In genomic region chr7:23298141-23298851, GRCh38 we compare ENCODE assay signal across 8 cellular contexts. TPM values are rescaled to one million over a fixed set of nuclear protein-coding genes. Genes with fewer than 3 reads are reported as not detected.
A peak's percentile ranks its signal among the peaks of the same experiment; 100 is the strongest.
DNase-seq lines count a peak whose midpoint lies in the region; TF ChIP-seq lines count a peak whose summit lies in the region.

No MANE protein-coding gene starts in this region.

- peaks cover 6% of the 10 kb centered on the region for H3K27me3 ChIP-seq in left ventricle myocardium inferior (ENCODE audit: low read depth)
- no peaks in the 10 kb centered on the region for H3K27me3 ChIP-seq in skeletal muscle tissue (ENCODE audit: control insufficient read depth in 3 of 3, insufficient read depth in 3 of 3, low read length in 3 of 3)

- H3K27ac ChIP-seq in left ventricle myocardium inferior (replicated peaks) (peak overlapping the region; percentile 79), skeletal muscle tissue (ENCODE audit: low read depth, low read length) (peak overlapping the region; percentile 73)

- peaks cover 22% of the 10 kb centered on the region for H3K36me3 Mint-ChIP-seq in T-helper 2 cell treated with Interferon-gamma antibody and Interleukin-4, amounts not matched to agents 5 μg/mL and 100 μg/mL, for 36 hours (ENCODE audit: low read depth)
- peaks cover 16% of the 10 kb centered on the region for H3K36me3 Mint-ChIP-seq in activated CD4-positive, alpha-beta memory T cell treated with anti-CD3 and anti-CD28 coated beads for 36 hours

- peaks cover 15% of the 10 kb centered on the region for H3K36me3 ChIP-seq in left ventricle myocardium inferior
- peaks cover 3 to 10% (median 10%) of the 10 kb centered on the region in 3 donors for H3K36me3 ChIP-seq in skeletal muscle tissue (ENCODE audit: control insufficient read depth in 3 of 3, insufficient read depth in 3 of 3, low read length in 3 of 3)

- CTCF ChIA-PET in activated CD4-positive, alpha-beta memory T cell treated with anti-CD3 and anti-CD28 coated beads for 36 hours (lab: Charles Lee): interaction anchor here (0.6 to 1.7 kb wide), 4 partner anchors 25 to 37 kb away, joined by 3 to 7 read pairs (median 3); no protein-coding TSS in a partner anchor

- H3K9me3 ChIP-seq in left ventricle myocardium inferior (replicated peaks) (no peaks in the 10 kb centered on the region), skeletal muscle tissue (ENCODE audit: control insufficient read depth in 3 of 3, low read length in 3 of 3) (no peaks in the 10 kb centered on the region)

- H3K27me3 Mint-ChIP-seq in T-helper 2 cell treated with Interferon-gamma antibody and Interleukin-4, amounts not matched to agents 5 μg/mL and 100 μg/mL, for 36 hours (ENCODE audit: low read depth): no peaks in the 10 kb centered on the region
- H3K27me3 Mint-ChIP-seq in activated CD4-positive, alpha-beta memory T cell treated with anti-CD3 and anti-CD28 coated beads for 36 hours: peaks cover 3% of the 10 kb centered on the region

- intact Hi-C loops in activated CD4-positive, alpha-beta memory T cell treated with anti-CD3 and anti-CD28 coated beads for 36 hours (cut with micrococcal nuclease): loop anchor here (2.0 kb wide), 3 partner anchors 59 to 297 kb away; no protein-coding TSS in a partner anchor
- intact Hi-C loops in left ventricle myocardium inferior (cut with micrococcal nuclease): no loop called here

- no peak for DNase-seq in T-helper 2 cell treated with Interferon-gamma antibody and Interleukin-4, amounts not matched to agents 5 μg/mL and 100 μg/mL, for 36 hours (ENCODE audit: low spot score)
- DNase-seq in T-helper 2 cell (no peak), left ventricle myocardium inferior (no peak), SIG-M5 (lab: John Stamatoyannopoulos, UW) (no peak), inferior parietal cortex (ENCODE audit: extremely low spot score) (no peak), DMS153 treated with DMSO at 0.1 percent for 48 hours (lab: John Stamatoyannopoulos, UW; ENCODE audit: unreplicated experiment) (no peak)
- no peak for DNase-seq in activated CD4-positive, alpha-beta memory T cell treated with anti-CD3 and anti-CD28 coated beads for 36 hours

- H3K27ac Mint-ChIP-seq in T-helper 2 cell treated with Interferon-gamma antibody and Interleukin-4, amounts not matched to agents 5 μg/mL and 100 μg/mL, for 36 hours: peak overlapping the region; percentile 90
- H3K27ac Mint-ChIP-seq in activated CD4-positive, alpha-beta memory T cell treated with anti-CD3 and anti-CD28 coated beads for 36 hours: peak overlapping the region; percentile 97

- POLR2A ChIA-PET in activated CD4-positive, alpha-beta memory T cell treated with anti-CD3 and anti-CD28 coated beads for 36 hours (lab: Charles Lee): interaction anchor here (1.1 to 1.5 kb wide), 2 partner anchors 58 to 226 kb away, joined by 3 to 4 read pairs; no protein-coding TSS in a partner anchor

- H3K4me3 ChIP-seq in left ventricle myocardium inferior (peak overlapping the region; percentile 88), skeletal muscle tissue (ENCODE audit: low read length in 3 of 3) (peak overlapping the region; percentile 85 to 95 (median 94))

- no peak for TF ChIP-seq CTCF in left ventricle myocardium inferior (IDR thresholded peaks at IDR 0.05; ENCODE audit: borderline replicate concordance)

- H3K4me1 ChIP-seq in left ventricle myocardium inferior: peaks cover 50% of the 10 kb centered on the region
- H3K4me1 ChIP-seq in skeletal muscle tissue (ENCODE audit: control insufficient read depth in 3 of 3, insufficient read depth in 3 of 3, low read length in 3 of 3): peaks cover 14 to 27% (median 21%) of the 10 kb centered on the region in 3 donors

- peak overlapping the region; percentile 97 for H3K4me3 Mint-ChIP-seq in T-helper 2 cell treated with Interferon-gamma antibody and Interleukin-4, amounts not matched to agents 5 μg/mL and 100 μg/mL, for 36 hours
- peak overlapping the region; percentile 96 for H3K4me3 Mint-ChIP-seq in activated CD4-positive, alpha-beta memory T cell treated with anti-CD3 and anti-CD28 coated beads for 36 hours

- H3K9ac ChIP-seq in skeletal muscle tissue (ENCODE audit: low read depth in 1 of 3, low read length in 3 of 3): peak overlapping the region in 2 of 3 donors; percentile 23 to 93

- peaks cover 7% of the 10 kb centered on the region for H3K9me3 Mint-ChIP-seq in T-helper 2 cell treated with Interferon-gamma antibody and Interleukin-4, amounts not matched to agents 5 μg/mL and 100 μg/mL, for 36 hours
- H3K9me3 Mint-ChIP-seq in activated CD4-positive, alpha-beta memory T cell treated with anti-CD3 and anti-CD28 coated beads for 36 hours: no peaks in the 10 kb centered on the region

- peaks cover 32% of the 10 kb centered on the region for H3K4me1 Mint-ChIP-seq in T-helper 2 cell treated with Interferon-gamma antibody and Interleukin-4, amounts not matched to agents 5 μg/mL and 100 μg/mL, for 36 hours (ENCODE audit: low read depth)
- H3K4me1 Mint-ChIP-seq in activated CD4-positive, alpha-beta memory T cell treated with anti-CD3 and anti-CD28 coated beads for 36 hours (ENCODE audit: low read depth): peaks cover 33% of the 10 kb centered on the region

RNA-seq across cellular contexts. Expression of gene MALSU1, which starts 0.8 kb away (rescaled TPM):
- total RNA-seq in activated CD4-positive, alpha-beta memory T cell treated with anti-CD3 and anti-CD28 coated beads for 36 hours: 100 to 1,000 TPM; 100 to 101 TPM
- 85.9 TPM for total RNA-seq in left ventricle myocardium inferior
- total RNA-seq in skeletal muscle tissue: 95.5 TPM

RNA-seq across cellular contexts. Expression of gene GPNMB, which starts 51.7 kb away (rescaled TPM):
- total RNA-seq in activated CD4-positive, alpha-beta memory T cell treated with anti-CD3 and anti-CD28 coated beads for 36 hours: under 1 TPM in 1 of 2 experiments, not detected in 1; 0.43 TPM
- total RNA-seq in left ventricle myocardium inferior (288 TPM), skeletal muscle tissue (49.6 TPM)

Comparison
In these comparisons a context has a peak if more than half of its experiments do, and no peak if none do; other contexts are left out.
1. RNA of gene GPNMB, which starts 51.7 kb away (total RNA-seq): 288 TPM in left ventricle myocardium inferior (single experiment) and 49.6 TPM in skeletal muscle tissue (single experiment); 0.43 TPM in activated CD4-positive, alpha-beta memory T cell treated with anti-CD3 and anti-CD28 coated beads for 36 hours; every median in the first group is over 10 times any median in the second.